ENCODE assay signal across 8 cellular contexts in the genomic region with DNA sequence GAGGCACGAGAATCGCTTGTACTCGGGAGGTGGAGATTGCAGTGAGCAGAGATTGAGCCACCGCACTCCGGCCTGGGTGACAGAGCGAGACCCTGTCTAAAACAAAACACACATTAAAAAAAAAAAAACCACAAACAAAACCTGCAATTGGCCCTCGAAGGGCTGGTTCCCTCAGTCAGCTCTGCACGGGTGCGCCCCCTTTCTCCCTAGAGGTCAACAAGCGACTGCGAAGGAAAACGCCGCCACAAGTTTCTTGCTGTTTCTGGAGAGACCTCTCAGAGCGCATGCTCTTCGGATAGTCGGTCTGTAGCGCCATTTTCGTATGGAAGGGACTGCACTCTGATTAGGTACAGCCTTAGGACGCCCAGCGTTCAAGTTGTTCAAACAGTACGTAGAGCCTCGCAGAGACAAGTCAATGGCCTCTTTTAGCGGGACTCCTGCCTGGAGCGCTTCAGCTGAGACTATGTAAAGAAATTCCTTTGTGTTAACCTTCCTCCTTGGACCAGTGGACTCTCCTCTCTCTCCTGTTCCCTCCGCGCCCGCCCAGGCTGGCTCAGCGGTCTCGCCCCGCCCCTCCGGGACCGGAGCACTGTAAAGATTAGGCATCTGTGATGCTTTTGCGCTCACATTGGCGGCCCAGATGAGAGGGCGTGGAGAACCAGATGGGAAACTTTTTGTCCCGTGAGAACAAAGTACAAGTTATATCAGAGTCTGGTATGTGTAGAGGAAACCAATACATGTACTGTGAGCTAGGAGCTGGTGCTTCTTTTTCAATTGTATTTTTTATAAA. TPM values are rescaled to one million over a fixed set of nuclear protein-coding genes. Genes with fewer than 3 reads are reported as not detected.
DNase-seq lines count a peak whose midpoint lies in the region; ATAC-seq and TF ChIP-seq lines count a peak whose summit lies in the region.

No MANE protein-coding gene starts in this region.

- peak overlapping the region; percentile 85 for H3K4me3 ChIP-seq in fibroblast of the aortic adventitia (ENCODE audit: low read depth, low read length)

- ATAC-seq in stimulated activated naive CD8-positive, alpha-beta T cell treated with anti-CD3 and anti-CD28 coated beads, Interleukin-15, Interleukin-2, amounts not matched to agents 100 U/mL and 50 U/mL, for 24 hours, result peak; percentile 81

- peaks cover 17% of the 10 kb centered on the region for H3K36me3 Mint-ChIP-seq in activated T-helper 2 cell treated with anti-CD3 and anti-CD28 coated beads, Interferon-gamma antibody, Interleukin-2, Interleukin-4, amounts not matched to agents 10 μg/mL and 5 μg/mL and 100 μg/mL, durations not matched to agents 14 hours and 24 hours and 36 hours (ENCODE audit: low read depth)
- H3K36me3 Mint-ChIP-seq in nephron (ENCODE audit: low read depth), result peaks cover 14% of the 10 kb centered on the region

- no peaks in the 10 kb centered on the region for H3K9me3 Mint-ChIP-seq in activated T-helper 2 cell treated with anti-CD3 and anti-CD28 coated beads, Interferon-gamma antibody, Interleukin-2, Interleukin-4, amounts not matched to agents 10 μg/mL and 5 μg/mL and 100 μg/mL, durations not matched to agents 14 hours and 24 hours and 36 hours
- H3K9me3 Mint-ChIP-seq in nephron, result no peaks in the 10 kb centered on the region

- H3K4me3 Mint-ChIP-seq in activated T-helper 2 cell treated with anti-CD3 and anti-CD28 coated beads, Interferon-gamma antibody, Interleukin-2, Interleukin-4, amounts not matched to agents 10 μg/mL and 5 μg/mL and 100 μg/mL, durations not matched to agents 14 hours and 24 hours and 36 hours (ENCODE audit: low read depth), result peak overlapping the region; percentile 87
- peak overlapping the region; percentile 94 to 100 (median 99) for H3K4me3 Mint-ChIP-seq in nephron

- TF ChIP-seq CTCF in fibroblast of the aortic adventitia (IDR thresholded peaks at IDR 0.05; ENCODE audit: insufficient read depth, low read length) (peak; percentile 10), nephron (IDR thresholded peaks at IDR 0.05; ENCODE audit: unreplicated experiment in 3 of 3) (peak in 1 of 3 experiments; percentile 43)

- peaks cover 35% of the 10 kb centered on the region for H3K4me1 Mint-ChIP-seq in activated T-helper 2 cell treated with anti-CD3 and anti-CD28 coated beads, Interferon-gamma antibody, Interleukin-2, Interleukin-4, amounts not matched to agents 10 μg/mL and 5 μg/mL and 100 μg/mL, durations not matched to agents 14 hours and 24 hours and 36 hours (ENCODE audit: low read depth)
- peaks cover 30% of the 10 kb centered on the region for H3K4me1 Mint-ChIP-seq in nephron

- intact Hi-C loops in activated T-helper 2 cell treated with anti-CD3 and anti-CD28 coated beads, Interferon-gamma antibody, Interleukin-2, Interleukin-4, amounts not matched to agents 10 μg/mL and 5 μg/mL and 100 μg/mL, durations not matched to agents 14 hours and 24 hours and 36 hours (cut with micrococcal nuclease), result loop anchor here (1.0 to 10.0 kb wide), 2 partner anchors 218 to 536 kb away; a partner anchor contains a TSS

- peak overlapping the region; percentile 89 for H3K27ac Mint-ChIP-seq in activated T-helper 2 cell treated with anti-CD3 and anti-CD28 coated beads, Interferon-gamma antibody, Interleukin-2, Interleukin-4, amounts not matched to agents 10 μg/mL and 5 μg/mL and 100 μg/mL, durations not matched to agents 14 hours and 24 hours and 36 hours
- peak overlapping the region; percentile 96 to 99 (median 99) for H3K27ac Mint-ChIP-seq in nephron

- peak; percentile 95 for DNase-seq in ELR (ENCODE audit: low read depth)
- DNase-seq in GOT3 (lab: John Stamatoyannopoulos, UW), result peak; percentile 25
- DNase-seq in LHCN-M2 (ENCODE audit: low read depth), result peak; percentile 94
- peak; percentile 90 for DNase-seq in RPMI8226
- DNase-seq in activated T-helper 2 cell treated with anti-CD3 and anti-CD28 coated beads, Interferon-gamma antibody, Interleukin-2, Interleukin-4, amounts not matched to agents 10 μg/mL and 5 μg/mL and 100 μg/mL, durations not matched to agents 14 hours and 24 hours and 36 hours (ENCODE audit: low spot score), result peak; percentile 84
- peak; percentile 86 for DNase-seq in fibroblast of the aortic adventitia (ENCODE audit: low read depth)
- peak; percentile 89 for DNase-seq in stimulated activated naive CD8-positive, alpha-beta T cell treated with anti-CD3 and anti-CD28 coated beads, Interleukin-15, Interleukin-2, amounts not matched to agents 100 U/mL and 50 U/mL, for 24 hours

- H3K27me3 Mint-ChIP-seq in activated T-helper 2 cell treated with anti-CD3 and anti-CD28 coated beads, Interferon-gamma antibody, Interleukin-2, Interleukin-4, amounts not matched to agents 10 μg/mL and 5 μg/mL and 100 μg/mL, durations not matched to agents 14 hours and 24 hours and 36 hours (ENCODE audit: low read depth), result peaks cover 4% of the 10 kb centered on the region
- no peaks in the 10 kb centered on the region for H3K27me3 Mint-ChIP-seq in nephron (ENCODE audit: low read depth)

RNA-seq across cellular contexts. Expression of a gene that starts 1.0 kb away (rescaled TPM):
- total RNA-seq in LHCN-M2 (2014; rRNA removed), result 5.8 and 6.7 TPM in 2 replicates
- 1.5 TPM for polyA plus RNA-seq in LHCN-M2 (2012)
- 10.3 and 11.0 TPM in 2 replicates for total RNA-seq in activated T-helper 2 cell treated with anti-CD3 and anti-CD28 coated beads, Interferon-gamma antibody, Interleukin-2, Interleukin-4, amounts not matched to agents 10 μg/mL and 5 μg/mL and 100 μg/mL, durations not matched to agents 14 hours and 24 hours and 36 hours
- 5.0 and 6.3 TPM in 2 replicates for total RNA-seq in fibroblast of the aortic adventitia (ENCODE audit: low replicate concordance)

Comparison
In these comparisons a context has a peak if more than half of its experiments do, and no peak if none do; other contexts are left out.
1. Peak in every context shown above with its lines: DNase-seq, ATAC-seq and H3K4me3 ChIP-seq.
2. DNase-seq: peak in every context shown above with its lines; median percentile 95 in ELR; 94 in LHCN-M2; 90 in RPMI8226; 89 in stimulated activated naive CD8-positive, alpha-beta T cell treated with anti-CD3 and anti-CD28 coated beads, Interleukin-15, Interleukin-2, amounts not matched to agents 100 U/mL and 50 U/mL, for 24 hours; 86 in fibroblast of the aortic adventitia; 84 in activated T-helper 2 cell treated with anti-CD3 and anti-CD28 coated beads, Interferon-gamma antibody, Interleukin-2, Interleukin-4, amounts not matched to agents 10 μg/mL and 5 μg/mL and 100 μg/mL, durations not matched to agents 14 hours and 24 hours and 36 hours; 25 in GOT3.